ENCODE assay signal across 1 cellular context in the genomic region with DNA sequence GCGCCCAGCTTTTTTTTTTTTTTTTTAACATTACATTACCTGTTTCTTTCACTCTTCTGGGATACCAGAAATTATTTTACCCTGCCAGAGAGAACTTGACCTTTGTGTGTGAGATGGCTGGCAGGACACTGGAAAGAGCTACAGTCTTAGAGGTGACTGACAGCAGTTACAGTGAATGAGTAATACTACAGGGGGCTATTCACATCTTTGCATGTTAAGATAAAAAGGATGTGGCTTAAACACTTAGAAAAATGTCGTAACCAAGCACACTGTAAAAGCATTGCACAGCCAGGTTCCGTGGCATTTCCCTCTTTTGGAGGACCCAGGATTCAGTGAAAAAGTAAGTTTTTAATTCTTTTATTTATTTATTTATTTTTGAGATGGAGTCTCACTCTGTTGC.
TF ChIP-seq lines count a peak whose summit lies in the region.

No MANE protein-coding gene starts in this region.

TF ChIP-seq in GM23338, 12 proteins besides CTCF, POLR2A, EP300 and RAD21 (continued from another document):
- no peak for TF ChIP-seq REST (IDR thresholded peaks at IDR 0.05; ENCODE audit: unreplicated experiment)
- no peak for TF ChIP-seq ZNF114 (CRISPR knock-in tag; IDR thresholded peaks at IDR 0.05)
- TF ChIP-seq STAT1 (IDR thresholded peaks at IDR 0.05; ENCODE audit: unreplicated experiment) = no peak
- TF ChIP-seq, protein P1, sequence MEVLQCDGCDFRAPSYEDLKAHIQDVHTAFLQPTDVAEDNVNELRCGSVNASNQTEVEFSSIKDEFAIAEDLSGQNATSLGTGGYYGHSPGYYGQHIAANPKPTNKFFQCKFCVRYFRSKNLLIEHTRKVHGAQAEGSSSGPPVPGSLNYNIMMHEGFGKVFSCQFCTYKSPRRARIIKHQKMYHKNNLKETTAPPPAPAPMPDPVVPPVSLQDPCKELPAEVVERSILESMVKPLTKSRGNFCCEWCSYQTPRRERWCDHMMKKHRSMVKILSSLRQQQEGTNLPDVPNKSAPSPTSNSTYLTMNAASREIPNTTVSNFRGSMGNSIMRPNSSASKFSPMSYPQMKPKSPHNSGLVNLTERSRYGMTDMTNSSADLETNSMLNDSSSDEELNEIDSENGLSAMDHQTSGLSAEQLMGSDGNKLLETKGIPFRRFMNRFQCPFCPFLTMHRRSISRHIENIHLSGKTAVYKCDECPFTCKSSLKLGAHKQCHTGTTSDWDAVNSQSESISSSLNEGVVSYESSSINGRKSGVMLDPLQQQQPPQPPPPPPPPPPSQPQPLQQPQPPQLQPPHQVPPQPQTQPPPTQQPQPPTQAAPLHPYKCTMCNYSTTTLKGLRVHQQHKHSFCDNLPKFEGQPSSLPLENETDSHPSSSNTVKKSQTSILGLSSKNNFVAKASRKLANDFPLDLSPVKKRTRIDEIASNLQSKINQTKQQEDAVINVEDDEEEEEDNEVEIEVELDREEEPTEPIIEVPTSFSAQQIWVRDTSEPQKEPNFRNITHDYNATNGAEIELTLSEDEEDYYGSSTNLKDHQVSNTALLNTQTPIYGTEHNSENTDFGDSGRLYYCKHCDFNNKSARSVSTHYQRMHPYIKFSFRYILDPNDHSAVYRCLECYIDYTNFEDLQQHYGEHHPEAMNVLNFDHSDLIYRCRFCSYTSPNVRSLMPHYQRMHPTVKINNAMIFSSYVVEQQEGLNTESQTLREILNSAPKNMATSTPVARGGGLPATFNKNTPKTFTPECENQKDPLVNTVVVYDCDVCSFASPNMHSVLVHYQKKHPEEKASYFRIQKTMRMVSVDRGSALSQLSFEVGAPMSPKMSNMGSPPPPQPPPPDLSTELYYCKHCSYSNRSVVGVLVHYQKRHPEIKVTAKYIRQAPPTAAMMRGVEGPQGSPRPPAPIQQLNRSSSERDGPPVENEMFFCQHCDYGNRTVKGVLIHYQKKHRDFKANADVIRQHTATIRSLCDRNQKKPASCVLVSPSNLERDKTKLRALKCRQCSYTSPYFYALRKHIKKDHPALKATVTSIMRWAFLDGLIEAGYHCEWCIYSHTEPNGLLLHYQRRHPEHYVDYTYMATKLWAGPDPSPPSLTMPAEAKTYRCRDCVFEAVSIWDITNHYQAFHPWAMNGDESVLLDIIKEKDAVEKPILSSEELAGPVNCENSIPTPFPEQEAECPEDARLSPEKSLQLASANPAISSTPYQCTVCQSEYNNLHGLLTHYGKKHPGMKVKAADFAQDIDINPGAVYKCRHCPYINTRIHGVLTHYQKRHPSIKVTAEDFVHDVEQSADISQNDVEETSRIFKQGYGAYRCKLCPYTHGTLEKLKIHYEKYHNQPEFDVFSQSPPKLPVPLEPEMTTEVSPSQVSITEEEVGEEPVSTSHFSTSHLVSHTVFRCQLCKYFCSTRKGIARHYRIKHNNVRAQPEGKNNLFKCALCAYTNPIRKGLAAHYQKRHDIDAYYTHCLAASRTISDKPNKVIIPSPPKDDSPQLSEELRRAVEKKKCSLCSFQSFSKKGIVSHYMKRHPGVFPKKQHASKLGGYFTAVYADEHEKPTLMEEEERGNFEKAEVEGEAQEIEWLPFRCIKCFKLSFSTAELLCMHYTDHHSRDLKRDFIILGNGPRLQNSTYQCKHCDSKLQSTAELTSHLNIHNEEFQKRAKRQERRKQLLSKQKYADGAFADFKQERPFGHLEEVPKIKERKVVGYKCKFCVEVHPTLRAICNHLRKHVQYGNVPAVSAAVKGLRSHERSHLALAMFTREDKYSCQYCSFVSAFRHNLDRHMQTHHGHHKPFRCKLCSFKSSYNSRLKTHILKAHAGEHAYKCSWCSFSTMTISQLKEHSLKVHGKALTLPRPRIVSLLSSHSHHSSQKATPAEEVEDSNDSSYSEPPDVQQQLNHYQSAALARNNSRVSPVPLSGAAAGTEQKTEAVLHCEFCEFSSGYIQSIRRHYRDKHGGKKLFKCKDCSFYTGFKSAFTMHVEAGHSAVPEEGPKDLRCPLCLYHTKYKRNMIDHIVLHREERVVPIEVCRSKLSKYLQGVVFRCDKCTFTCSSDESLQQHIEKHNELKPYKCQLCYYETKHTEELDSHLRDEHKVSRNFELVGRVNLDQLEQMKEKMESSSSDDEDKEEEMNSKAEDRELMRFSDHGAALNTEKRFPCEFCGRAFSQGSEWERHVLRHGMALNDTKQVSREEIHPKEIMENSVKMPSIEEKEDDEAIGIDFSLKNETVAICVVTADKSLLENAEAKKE (CRISPR knock-in tag; IDR thresholded peaks at IDR 0.05) = no peak
- no peak for TF ChIP-seq CREB1 (CRISPR knock-in tag; IDR thresholded peaks at IDR 0.05; ENCODE audit: low read depth)
- TF ChIP-seq POLR2AphosphoS5 (IDR thresholded peaks at IDR 0.05; ENCODE audit: low read depth) = no peak
- TF ChIP-seq EZH2phosphoT487 (IDR thresholded peaks at IDR 0.05; ENCODE audit: unreplicated experiment) = no peak
